ENCODE assay signal across 8 cellular contexts in genomic region chr1:167059045-167059728, GRCh38. TPM values are rescaled to one million over a fixed set of nuclear protein-coding genes. Genes with fewer than 3 reads are reported as not detected.
A peak's percentile ranks its signal among the peaks of the same experiment; 100 is the strongest.
DNase-seq lines count a peak whose midpoint lies in the region; ATAC-seq and TF ChIP-seq lines count a peak whose summit lies in the region.

No MANE protein-coding gene starts in this region.

- ATAC-seq in HG03175 (IDR thresholded peaks at IDR 0.05; ENCODE audit: unreplicated experiment) (peak; percentile 48), naive B cell (ENCODE audit: low read depth in 2 of 2) (peak; percentile 35 to 55)

- no peak overlapping the region for H3K4me3 Mint-ChIP-seq in naive B cell

- no peaks in the 10 kb centered on the region for H3K9me3 Mint-ChIP-seq in naive B cell

- DNase-seq in DMS79 (lab: John Stamatoyannopoulos, UW) (peak; percentile 13), NCI-H82 (lab: John Stamatoyannopoulos, UW) (peak; percentile 85), epithelial cell of proximal tubule (ENCODE audit: low read depth) (no peak), naive B cell (peak; percentile 61), mesenteric fat pad (ENCODE audit: low spot score) (no peak)
- peak; percentile 32 to 44 for DNase-seq in activated CD8-positive, alpha-beta memory T cell treated with anti-CD3 and anti-CD28 coated beads for 4 hours (ENCODE audit: low read depth in 2 of 2)
- DNase-seq in stimulated activated CD8-positive, alpha-beta memory T cell treated with anti-CD3 and anti-CD28 coated beads, Interleukin-7, amount 100 ng/mL, for 24 hours (ENCODE audit: low read depth), result peak; percentile 58

- peak overlapping the region in 2 of 6 donors; percentile 34 to 57 for H3K27ac Mint-ChIP-seq in naive B cell

- H3K4me3 ChIP-seq in epithelial cell of proximal tubule (ENCODE audit: low read depth, low read length), result no peak overlapping the region

- no peaks in the 10 kb centered on the region for H3K36me3 Mint-ChIP-seq in naive B cell

- peaks cover 3 to 6% (median 6%) of the 10 kb centered on the region in 3 donors for H3K4me1 Mint-ChIP-seq in naive B cell

- TF ChIP-seq CTCF in epithelial cell of proximal tubule (conservative IDR thresholded peaks at IDR 0.05; ENCODE audit: low read depth, low read length), result peak; percentile 96

- peaks cover 0 to 10% (median under 1%) of the 10 kb centered on the region in 3 donors for H3K27me3 Mint-ChIP-seq in naive B cell

RNA-seq across cellular contexts. Expression of gene GPA33, which starts 31.0 kb away (rescaled TPM):
- total RNA-seq in epithelial cell of proximal tubule, result not detected in 2 replicates
- polyA plus RNA-seq in naive B cell (ENCODE audit: low read depth in 6 of 6), result 10 to 100 TPM in 1 of 6 donors, 1 to 10 TPM in 5; 3.4 to 14.6 (median 5.7) TPM
- 0.29 TPM for total RNA-seq in mesenteric fat pad

RNA-seq across cellular contexts. Expression of gene STYXL2, which starts 34.7 kb away (rescaled TPM):
- total RNA-seq in epithelial cell of proximal tubule (not detected in 2 replicates), mesenteric fat pad (0.42 TPM)
- not detected for polyA plus RNA-seq in naive B cell (ENCODE audit: low read depth in 6 of 6)

Comparison
In these comparisons a context has a peak if more than half of its experiments do, and no peak if none do; other contexts are left out.
1. DNase-seq: peak in DMS79 (single experiment), NCI-H82 (single experiment), activated CD8-positive, alpha-beta memory T cell treated with anti-CD3 and anti-CD28 coated beads for 4 hours (2 of 2), naive B cell (single experiment) and stimulated activated CD8-positive, alpha-beta memory T cell treated with anti-CD3 and anti-CD28 coated beads, Interleukin-7, amount 100 ng/mL, for 24 hours (single experiment); none in epithelial cell of proximal tubule (single experiment) and mesenteric fat pad (single experiment).